In genomic region chr3:188183452-188183851, GRCh38 we compare ENCODE assay signal across 18 cellular contexts. TPM values are rescaled to one million over a fixed set of nuclear protein-coding genes. Genes with fewer than 3 reads are reported as not detected.
DNase-seq lines count a peak whose midpoint lies in the region; ATAC-seq and TF ChIP-seq lines count a peak whose summit lies in the region.
"Had no signal": no experiment of that assay in that cellular context is flagged by ENCODE, and none has a peak within 500 bp of the region (broad histone marks: within the 10 kb centered on the region; RNA-seq: fewer than 3 reads in every experiment).

No MANE protein-coding gene starts in this region.

- no peak for DNase-seq in left ventricle myocardium inferior
- no peak for DNase-seq in Right ventricle myocardium inferior (ENCODE audit: missing footprints)
- no peak for DNase-seq in esophagus squamous epithelium (lab: John Stamatoyannopoulos, UW)
- DNase-seq in retinal pigment epithelial cell (ENCODE audit: low read depth) = peak; percentile 34
- DNase-seq in activated CD4-positive, alpha-beta T cell treated with anti-CD3 and anti-CD28 coated beads, Interleukin-2, amount 50 U/mL, for 48 hours = no peak
- DNase-seq in OCI-LY7 (ENCODE audit: low spot score) = no peak
- no peak for DNase-seq in SIG-M5 (lab: John Stamatoyannopoulos, UW)
- DNase-seq in NCI-H748 treated with DMSO at 0.1 percent for 48 hours (lab: John Stamatoyannopoulos, UW) = no peak
- DNase-seq: CD8-positive, alpha-beta memory T cell; DMS79 treated with DMSO at 0.1 percent for 48 hours; KG1; NCI-H1417 treated with DMSO at 0.1 percent for 48 hours; NCI-H1930; NCI-H2171 treated with DMSO at 0.1 percent for 48 hours; NCI-H82 had no signal

- H3K4me2 ChIP-seq in OCI-LY7 (ENCODE audit: low read length) = no peak overlapping the region
- H3K4me2 ChIP-seq: BLaER1 had no signal

- H3K9me2 ChIP-seq in OCI-LY7 (ENCODE audit: insufficient read depth, low read length) = no peaks in the 10 kb centered on the region

- H2AFZ ChIP-seq in OCI-LY7 (ENCODE audit: low read length) = no peak overlapping the region

- H3K4me1 ChIP-seq in left ventricle myocardium inferior (peaks cover 97% of the 10 kb centered on the region), esophagus squamous epithelium (peaks cover 0 to 56% (median 22%) of the 10 kb centered on the region in 3 donors), OCI-LY7 (ENCODE audit: insufficient read depth, low read length, poor library complexity, severe bottlenecking) (peaks cover 42% of the 10 kb centered on the region)

- CTCF ChIA-PET in OCI-LY7 (lab: Charles Lee; ENCODE audit: unreplicated experiment) = no interaction called here

- no peaks in the 10 kb centered on the region; the same call in 1 of the 2 replicates for H3K79me2 ChIP-seq in OCI-LY7 (ENCODE audit: insufficient read depth, low read depth, low read length)

- BruUV-seq in OCI-LY7 (replicated peaks; lab: Mats Ljungman, UMichigan) = no TSS peak

- TF ChIP-seq CTCF in left ventricle myocardium inferior (IDR thresholded peaks at IDR 0.05; ENCODE audit: borderline replicate concordance) (no peak), esophagus squamous epithelium (IDR thresholded peaks at IDR 0.05) (no peak), retinal pigment epithelial cell (conservative IDR thresholded peaks at IDR 0.05; ENCODE audit: low read depth, low read length) (no peak), OCI-LY7 (conservative IDR thresholded peaks at IDR 0.05; ENCODE audit: low read length) (no peak)

- H3K27me3 ChIP-seq in left ventricle myocardium inferior (ENCODE audit: low read depth) (no peaks in the 10 kb centered on the region), esophagus squamous epithelium (no peaks in the 10 kb centered on the region)
- H3K27me3 ChIP-seq: BLaER1 had no signal

- H3K9me3 ChIP-seq in left ventricle myocardium inferior (replicated peaks) (no peaks in the 10 kb centered on the region), esophagus squamous epithelium (no peaks in the 10 kb centered on the region), OCI-LY7 (ENCODE audit: low read length) (no peaks in the 10 kb centered on the region)
- H3K9me3 ChIP-seq: BLaER1 had no signal

- TF ChIP-seq POLR2A in esophagus squamous epithelium (IDR thresholded peaks at IDR 0.05) = no peak

- 96 to 100% methylated on average over 3 of the region's 5 CpGs for WGBS in esophagus squamous epithelium, 2 donors

- ATAC-seq in Right ventricle myocardium inferior = no peak
- ATAC-seq: GM12878, HepG2 had no signal

- H3K36me3 ChIP-seq in left ventricle myocardium inferior (peaks cover under 1% of the 10 kb centered on the region), esophagus squamous epithelium (peaks cover 0 to 25% (median 0%) of the 10 kb centered on the region in 3 donors), OCI-LY7 (ENCODE audit: insufficient read depth, low read length) (no peaks in the 10 kb centered on the region)

- POLR2A ChIA-PET in OCI-LY7 (lab: Charles Lee) = interaction anchor here (0.6 to 1.5 kb wide), 5 partner anchors 15 to 245 kb away, joined by 3 to 7 read pairs (median 4); no protein-coding TSS in a partner anchor

- H4K20me1 ChIP-seq in OCI-LY7 (ENCODE audit: insufficient read depth, low read length) = no peaks in the 10 kb centered on the region

- H3K4me3 ChIP-seq in left ventricle myocardium inferior (no peak overlapping the region), esophagus squamous epithelium (no peak overlapping the region), retinal pigment epithelial cell (ENCODE audit: low read length) (no peak overlapping the region), OCI-LY7 (ENCODE audit: low read depth, low read length, poor library complexity, severe bottlenecking) (no peak overlapping the region)
- H3K4me3 ChIP-seq: BLaER1, GM12878 had no signal

- intact Hi-C loops in left ventricle myocardium inferior (cut with micrococcal nuclease) = no loop called here
- intact Hi-C loops in Right ventricle myocardium inferior (cut with DNase I) = no loop called here
- intact Hi-C loops in esophagus squamous epithelium (cut with DNase I) = no loop called here
- intact Hi-C loops in OCI-LY7 (cut with micrococcal nuclease; ENCODE audit: unreplicated experiment) = no loop called here

- peak overlapping the region; percentile 81 for H3K27ac ChIP-seq in left ventricle myocardium inferior (replicated peaks)
- peak overlapping the region in 3 of 4 donors; percentile 28 to 82 (median 57) for H3K27ac ChIP-seq in esophagus squamous epithelium
- no peak overlapping the region for H3K27ac ChIP-seq in OCI-LY7 (ENCODE audit: low read depth, low read length, poor library complexity, severe bottlenecking)
- H3K27ac ChIP-seq: BLaER1 had no signal

RNA-seq across cellular contexts. Expression of gene LPP, which starts 29.5 kb away (rescaled TPM):
- 97.4 TPM for total RNA-seq in left ventricle myocardium inferior
- 114 TPM for total RNA-seq in Right ventricle myocardium inferior
- total RNA-seq in esophagus squamous epithelium = 100 to 1,000 TPM in 2 of 4 donors, 10 to 100 TPM in 2; 41.4 to 369 (median 97.3) TPM
- total RNA-seq in OCI-LY7 (2014; rRNA removed; shearing (Covaris generic)) = 7.4 and 10.9 TPM in 2 replicates
- 102 and 119 TPM in 2 replicates for total RNA-seq in OCI-LY7 (2022)
